In genomic region chr5:179550511-179551342, GRCh38 we compare ENCODE assay signal across 8 cellular contexts. TPM values are rescaled to one million over a fixed set of nuclear protein-coding genes. Genes with fewer than 3 reads are reported as not detected.
A peak's percentile ranks its signal among the peaks of the same experiment; 100 is the strongest.
DNase-seq lines count a peak whose midpoint lies in the region; ATAC-seq, FAIRE-seq and TF ChIP-seq lines count a peak whose summit lies in the region.

A gene with protein sequence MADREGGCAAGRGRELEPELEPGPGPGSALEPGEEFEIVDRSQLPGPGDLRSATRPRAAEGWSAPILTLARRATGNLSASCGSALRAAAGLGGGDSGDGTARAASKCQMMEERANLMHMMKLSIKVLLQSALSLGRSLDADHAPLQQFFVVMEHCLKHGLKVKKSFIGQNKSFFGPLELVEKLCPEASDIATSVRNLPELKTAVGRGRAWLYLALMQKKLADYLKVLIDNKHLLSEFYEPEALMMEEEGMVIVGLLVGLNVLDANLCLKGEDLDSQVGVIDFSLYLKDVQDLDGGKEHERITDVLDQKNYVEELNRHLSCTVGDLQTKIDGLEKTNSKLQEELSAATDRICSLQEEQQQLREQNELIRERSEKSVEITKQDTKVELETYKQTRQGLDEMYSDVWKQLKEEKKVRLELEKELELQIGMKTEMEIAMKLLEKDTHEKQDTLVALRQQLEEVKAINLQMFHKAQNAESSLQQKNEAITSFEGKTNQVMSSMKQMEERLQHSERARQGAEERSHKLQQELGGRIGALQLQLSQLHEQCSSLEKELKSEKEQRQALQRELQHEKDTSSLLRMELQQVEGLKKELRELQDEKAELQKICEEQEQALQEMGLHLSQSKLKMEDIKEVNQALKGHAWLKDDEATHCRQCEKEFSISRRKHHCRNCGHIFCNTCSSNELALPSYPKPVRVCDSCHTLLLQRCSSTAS (plus strand): TSS chr5:179550554. CDS start chr5:179550570, 16 bp downstream.

- peak within 1 kb of the TSS; percentile 82 for H3K27ac ChIP-seq in keratinocyte (ENCODE audit: control insufficient read depth, insufficient read depth, low read length)

- no peaks in the 10 kb centered on the region for H3K27me3 ChIP-seq in keratinocyte (ENCODE audit: control insufficient read depth, extremely low read depth, insufficient read depth, low read length)

- H3K9ac ChIP-seq in keratinocyte (ENCODE audit: control insufficient read depth, extremely low read depth, insufficient read depth, low read length): peak within 1 kb of the TSS; percentile 86

- no peak for FAIRE-seq in keratinocyte (lab: Jason Lieb, UNC)

- no peaks in the 10 kb centered on the region for H3K9me1 ChIP-seq in keratinocyte (ENCODE audit: control insufficient read depth, extremely low read depth, insufficient read depth, low read length)

- no peaks in the 10 kb centered on the region for H3K9me3 ChIP-seq in keratinocyte (ENCODE audit: control insufficient read depth, low read depth, low read length)

- H3K4me3 ChIP-seq in keratinocyte (ENCODE audit: control insufficient read depth in 2 of 3, extremely low read depth in 1 of 3, insufficient read depth in 2 of 3, low read depth in 1 of 3, low read length in 3 of 3): peak within 1 kb of the TSS; percentile 66 to 96 (median 92)

- no peaks in the 10 kb centered on the region for H3K36me3 ChIP-seq in keratinocyte (ENCODE audit: control insufficient read depth in 2 of 2, extremely low read depth in 1 of 2, insufficient read depth in 2 of 2, low read length in 2 of 2)

- peaks cover 17% of the 10 kb centered on the region for H3K4me1 ChIP-seq in keratinocyte (ENCODE audit: control insufficient read depth, extremely low read depth, insufficient read depth, low read length)

- H3K4me2 ChIP-seq in keratinocyte (ENCODE audit: control insufficient read depth, extremely low read depth, insufficient read depth, low read depth, low read length): peak within 1 kb of the TSS; percentile 89

- ATAC-seq in HG02885 (IDR thresholded peaks at IDR 0.05; ENCODE audit: poor library complexity, unreplicated experiment): peak; percentile 82

- H3K79me2 ChIP-seq in keratinocyte (ENCODE audit: control insufficient read depth, insufficient read depth, low read length): peaks cover 36% of the 10 kb centered on the region

- H4K20me1 ChIP-seq in keratinocyte (ENCODE audit: control insufficient read depth, extremely low read depth, insufficient read depth, low read length): no peaks in the 10 kb centered on the region

- TF ChIP-seq CTCF in keratinocyte (optimal IDR thresholded peaks at IDR 0.05 in 1 of 3, IDR thresholded peaks at IDR 0.05 in 1 of 3, conservative IDR thresholded peaks at IDR 0.05 in 1 of 3; ENCODE audit: extremely low read depth in 1 of 3, insufficient read depth in 2 of 3, low read length in 3 of 3): no peak

- DNase-seq in SHP77 (lab: John Stamatoyannopoulos, UW) (peak; percentile 65), SHP77 treated with DMSO at 0.1 percent for 48 hours (lab: John Stamatoyannopoulos, UW) (no peak), NCI-H2171 (lab: John Stamatoyannopoulos, UW) (peak; percentile 14), keratinocyte (ENCODE audit: low read depth, low spot score) (no peak)
- DNase-seq in activated CD4-positive, CD25-positive, alpha-beta regulatory T cell (lab: John Stamatoyannopoulos, UW): peak; percentile 74 to 81 (median 77)
- DNase-seq in central memory CD4-positive, alpha-beta T cell: peak; percentile 81
- DNase-seq in stimulated activated CD4-positive, alpha-beta T cell treated with anti-CD3 and anti-CD28 coated beads, Interleukin-15, amount 100 ng/mL, for 1 hour (ENCODE audit: low read depth in 1 of 2, low spot score in 1 of 2): peak; percentile 73 to 78

- dilution Hi-C loops in keratinocyte (cut with MboI; ENCODE audit: extremely low pct_ligation_motif_present, low sequenced_read_pairs): no loop called here

- H2AFZ ChIP-seq in keratinocyte (ENCODE audit: control insufficient read depth, low read length): peak within 1 kb of the TSS; percentile 92

RNA-seq across cellular contexts. Expression of the gene that starts here (rescaled TPM):
- 21.4 to 25.2 TPM (median 21.9 TPM) in 3 replicates for polyA plus RNA-seq in keratinocyte
- polyA plus RNA-seq in keratinocyte (2011; ENCODE audit: low read depth): 73.5 TPM
- polyA plus RNA-seq in keratinocyte (2011; cell fraction: cytosol; rRNA removed): 21.0 and 22.1 TPM in 2 replicates
- 29.8 and 31.0 TPM in 2 replicates for polyA plus RNA-seq in keratinocyte (2011; cell fraction: nucleus; rRNA removed)
- polyA plus RNA-seq in keratinocyte (2012; ENCODE audit: low replicate concordance): 23.4 and 25.0 TPM in 2 replicates
- polyA minus RNA-seq in keratinocyte: 15.7 to 21.4 TPM (median 17.0 TPM) in 3 replicates
- 20.9 TPM for polyA minus RNA-seq in keratinocyte (2011; cell fraction: cytosol; rRNA and poly(A)+ RNA removed)
- polyA minus RNA-seq in keratinocyte (2011; cell fraction: nucleus; rRNA and poly(A)+ RNA removed): 20.5 and 21.5 TPM in 2 replicates

Comparison
In these comparisons a context has a peak if more than half of its experiments do, and no peak if none do; other contexts are left out.
1. DNase-seq: peak in SHP77 (2 of 2), NCI-H2171 (single experiment), activated CD4-positive, CD25-positive, alpha-beta regulatory T cell (4 of 4), central memory CD4-positive, alpha-beta T cell (single experiment) and stimulated activated CD4-positive, alpha-beta T cell treated with anti-CD3 and anti-CD28 coated beads, Interleukin-15, amount 100 ng/mL, for 1 hour (2 of 2); none in SHP77 treated with DMSO at 0.1 percent for 48 hours (single experiment) and keratinocyte (single experiment).